In genomic region chr2:192487636-192488035, GRCh38 we compare ENCODE assay signal across 17 cellular contexts.
"Had no signal": no experiment of that assay in that cellular context is flagged by ENCODE, and none has a peak within 500 bp of the region (broad histone marks: within the 10 kb centered on the region; RNA-seq: fewer than 3 reads in every experiment).

No MANE protein-coding gene starts in this region.

- H3K27me3 Mint-ChIP-seq: dendritic cell treated with granulocyte-macrophage colony-stimulating factor and Interleukin-4, amounts not matched to agents 40 ng/mL and 50 ng/mL, for 4 days; naive B cell; progenitor cell of endocrine pancreas had no signal

- H3K36me3 ChIP-seq: pancreas, suprapubic skin, thyroid gland, upper lobe of right lung, vagina had no signal

- H3K4me1 Mint-ChIP-seq: nephron; stimulated activated effector memory CD8-positive, alpha-beta T cell treated with anti-CD3 and anti-CD28 coated beads, Interleukin-12 subunit alpha, Interleukin-12 subunit beta, amount 100 ng/mL, for 72 hours had no signal

- H3K27ac ChIP-seq: foreskin keratinocyte, pancreas, suprapubic skin, thyroid gland, upper lobe of right lung, vagina had no signal

- H3K4me3 Mint-ChIP-seq: dendritic cell treated with granulocyte-macrophage colony-stimulating factor and Interleukin-4, amounts not matched to agents 40 ng/mL and 50 ng/mL, for 4 days; naive B cell; nephron; stimulated activated effector memory CD8-positive, alpha-beta T cell treated with anti-CD3 and anti-CD28 coated beads, Interleukin-12 subunit alpha, Interleukin-12 subunit beta, amount 100 ng/mL, for 72 hours had no signal

- H3K9me3 ChIP-seq: pancreas, suprapubic skin, thyroid gland, upper lobe of right lung, vagina had no signal

- H3K4me3 ChIP-seq: pancreas, suprapubic skin, thyroid gland, upper lobe of right lung, vagina had no signal

- ATAC-seq: foreskin keratinocyte; pancreas; right cardiac atrium; stimulated activated effector memory CD8-positive, alpha-beta T cell treated with anti-CD3 and anti-CD28 coated beads, Interleukin-12 subunit alpha, Interleukin-12 subunit beta, amount 100 ng/mL, for 72 hours; stimulated activated naive CD8-positive, alpha-beta T cell treated with anti-CD3 and anti-CD28 coated beads, Interleukin-15, Interleukin-2, amounts not matched to agents 100 U/mL and 50 U/mL, for 24 hours; upper lobe of right lung had no signal

- H3K36me3 Mint-ChIP-seq: naive B cell; stimulated activated effector memory CD8-positive, alpha-beta T cell treated with anti-CD3 and anti-CD28 coated beads, Interleukin-12 subunit alpha, Interleukin-12 subunit beta, amount 100 ng/mL, for 72 hours had no signal

- H3K4me1 ChIP-seq: foreskin keratinocyte, pancreas, suprapubic skin, thyroid gland, upper lobe of right lung, vagina had no signal

- DNase-seq: foreskin keratinocyte; kidney; naive B cell; occipital lobe; pancreas; right cardiac atrium; stimulated activated CD4-positive, alpha-beta T cell treated with anti-CD3 and anti-CD28 coated beads, Interleukin-4, amount 100 ng/mL, for 1 hour; stimulated activated CD8-positive, alpha-beta memory T cell treated with anti-CD3 and anti-CD28 coated beads, Interleukin-4, amount 100 ng/mL, for 48 hours; stimulated activated naive CD8-positive, alpha-beta T cell treated with anti-CD3 and anti-CD28 coated beads, Interleukin-15, Interleukin-2, amounts not matched to agents 100 U/mL and 50 U/mL, for 24 hours; thyroid gland; upper lobe of right lung had no signal

- H3K27me3 ChIP-seq: foreskin keratinocyte, pancreas, suprapubic skin, thyroid gland, upper lobe of right lung, vagina had no signal

- H3K27ac Mint-ChIP-seq: dendritic cell treated with granulocyte-macrophage colony-stimulating factor and Interleukin-4, amounts not matched to agents 40 ng/mL and 50 ng/mL, for 4 days; naive B cell; nephron; progenitor cell of endocrine pancreas; stimulated activated effector memory CD8-positive, alpha-beta T cell treated with anti-CD3 and anti-CD28 coated beads, Interleukin-12 subunit alpha, Interleukin-12 subunit beta, amount 100 ng/mL, for 72 hours had no signal
